In the genomic region with DNA sequence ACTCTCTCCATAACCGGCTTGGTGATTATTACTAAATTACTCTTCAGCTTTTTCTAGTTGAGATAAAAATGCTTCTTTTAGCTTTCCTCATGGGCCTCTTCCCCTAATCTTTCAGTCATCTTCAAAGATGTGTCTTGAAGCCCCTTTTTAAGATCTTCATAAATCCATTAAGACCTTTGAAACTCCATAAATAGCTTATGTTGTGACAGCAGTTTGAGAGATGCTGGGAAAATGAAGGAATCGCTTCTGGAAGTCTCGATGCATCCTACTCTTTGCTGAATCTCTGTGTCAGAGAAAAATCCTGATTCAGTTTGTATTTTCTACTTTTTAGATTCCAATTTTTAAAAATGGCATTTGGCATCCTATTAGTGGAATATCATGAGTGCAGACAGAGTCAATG, we compare ENCODE assay signal across 10 cellular contexts. TPM values are rescaled to one million over a fixed set of nuclear protein-coding genes. Genes with fewer than 3 reads are reported as not detected.
"Had no signal": no experiment of that assay in that cellular context is flagged by ENCODE, and none has a peak within 500 bp of the region (broad histone marks: within the 10 kb centered on the region; RNA-seq: fewer than 3 reads in every experiment).

No MANE protein-coding gene starts in this region.

- H3K27ac ChIP-seq: GM23248 had no signal

- ATAC-seq: HCT116, K562 had no signal

- H3K9me3 ChIP-seq: HAP-1 had no signal

- DNase-seq: GM23248, GOT3, H7, HFFc6, IMR-90 had no signal

- H3K36me3 ChIP-seq: HAP-1 had no signal

- H3K9ac ChIP-seq: GM23248 had no signal

- H3K4me3 ChIP-seq: GM23248, HAP-1, K562 had no signal

RNA-seq across cellular contexts. Expression of gene SCYGR4, which starts 13.0 kb away (rescaled TPM):
- total RNA-seq: GM23248, H4, H7, HFFc6, HT-29, IMR-90, K562 had no signal
- polyA plus RNA-seq: GM23248, IMR-90 had no signal

RNA-seq across cellular contexts. Expression of gene SCYGR3, which starts 15.7 kb away (rescaled TPM):
- total RNA-seq: GM23248, H4, H7, HFFc6, HT-29, IMR-90, K562 had no signal
- polyA plus RNA-seq: GM23248, IMR-90, K562 had no signal

RNA-seq across cellular contexts. Expression of gene SCYGR2, which starts 31.6 kb away (rescaled TPM):
- total RNA-seq: GM23248, H4, H7, HFFc6, HT-29, IMR-90, K562 had no signal
- polyA plus RNA-seq: GM23248, IMR-90, K562 had no signal

RNA-seq across cellular contexts. Expression of gene SCYGR5, which starts 36.3 kb away (rescaled TPM):
- total RNA-seq: GM23248, H4, H7, HFFc6, HT-29, IMR-90, K562 had no signal
- polyA plus RNA-seq: GM23248, IMR-90, K562 had no signal
